17 cellular contexts compared by ENCODE assay signal in genomic region chr18:63440219-63440618, GRCh38. TPM values are rescaled to one million over a fixed set of nuclear protein-coding genes. Genes with fewer than 3 reads are reported as not detected.
DNase-seq lines count a peak whose midpoint lies in the region; ATAC-seq, FAIRE-seq and TF ChIP-seq lines count a peak whose summit lies in the region.
"Had no signal": no experiment of that assay in that cellular context is flagged by ENCODE, and none has a peak within 500 bp of the region (broad histone marks: within the 10 kb centered on the region; RNA-seq: fewer than 3 reads in every experiment).

No MANE protein-coding gene starts in this region.

- H3K9ac ChIP-seq in SK-N-SH (no peak overlapping the region), K562 (ENCODE audit: insufficient read depth in 1 of 2, low read depth in 2 of 2, low read length in 2 of 2) (no peak overlapping the region)

- H3K4me2 ChIP-seq in SK-N-SH (no peak overlapping the region), K562 (ENCODE audit: insufficient read depth, low read length) (no peak overlapping the region)

- H3K4me3 Mint-ChIP-seq in activated naive CD4-positive, alpha-beta T cell treated with anti-CD3 and anti-CD28 coated beads for 36 hours = no peak overlapping the region
- H3K4me3 Mint-ChIP-seq: natural killer cell had no signal

- H3K9me1 ChIP-seq in K562 (ENCODE audit: control insufficient read depth, insufficient read depth, low read length) = no peaks in the 10 kb centered on the region

- CTCF ChIA-PET in SK-N-SH (lab: Yijun Ruan, JAX) = interaction anchor here (0.7 to 6.7 kb wide), 10 partner anchors 99 to 1014 kb away, joined by 3 to 66 read pairs (median 6); no protein-coding TSS in a partner anchor
- CTCF ChIA-PET in K562 (lab: Yijun Ruan, JAX; ENCODE audit: low intra/inter-chr PET ratio) = interaction anchor here (1.4 to 1.5 kb wide), 2 partner anchors 98 to 117 kb away, joined by 4 to 15 read pairs; no protein-coding TSS in a partner anchor
- CTCF ChIA-PET in activated naive CD4-positive, alpha-beta T cell treated with anti-CD3 and anti-CD28 coated beads for 36 hours (lab: Charles Lee) = interaction anchor here (0.9 to 7.5 kb wide), 18 partner anchors 13 to 424 kb away, joined by 3 to 91 read pairs (median 6); partner anchors contain the start of gene VPS4B

- TF ChIP-seq CTCF in SK-N-SH (IDR thresholded peaks at IDR 0.05) = no peak
- TF ChIP-seq CTCF in K562 (IDR thresholded peaks at IDR 0.05 in 2 of 3, conservative IDR thresholded peaks at IDR 0.05 in 1 of 3; ENCODE audit: insufficient read depth in 2 of 3, low read depth in 1 of 3, low read length in 3 of 3) = no peak

- H3K4me1 ChIP-seq in SK-N-SH (ENCODE audit: control insufficient read depth in 1 of 2, insufficient read depth in 2 of 2, low read depth in 1 of 2, low read length in 1 of 2) = 0 out of 4 replicates have a peak, but pooled peaks cover 0 to 6% of the 10 kb centered on the region in 2 experiments
- H3K4me1 ChIP-seq in K562 (replicated peaks in 1 of 2; ENCODE audit: control insufficient read depth in 2 of 2, insufficient read depth in 2 of 2, low read length in 2 of 2) = no peaks in the 10 kb centered on the region
- no peaks in the 10 kb centered on the region for H3K4me1 ChIP-seq in right cardiac atrium (ENCODE audit: control insufficient read depth, insufficient read depth, low read length)

- no peak for TF ChIP-seq RAD21 in SK-N-SH (IDR thresholded peaks at IDR 0.05; ENCODE audit: low read length)
- TF ChIP-seq RAD21 in K562 (CRISPR knock-in tag; conservative IDR thresholded peaks at IDR 0.05 in 1 of 2, IDR thresholded peaks at IDR 0.05 in 1 of 2) = no peak

- 17% methylated on average over 1 of the region's 1 CpG for WGBS in SK-N-SH (ENCODE audit: low lambda C conversion rate)
- no CpG with 5 or more reads among the region's 1 CpG for WGBS in K562 (ENCODE audit: insufficient coverage, low coverage, missing lambda C conversion rate)
- 8% methylated on average over 1 of the region's 1 CpG for WGBS in right cardiac atrium

- no peaks in the 10 kb centered on the region for H3K36me3 ChIP-seq in SK-N-SH (replicated peaks in 1 of 2; ENCODE audit: control insufficient read depth in 1 of 2, insufficient read depth in 2 of 2, low read length in 1 of 2)
- no peaks in the 10 kb centered on the region for H3K36me3 ChIP-seq in K562 (ENCODE audit: control insufficient read depth, insufficient read depth, low read length)
- H3K36me3 ChIP-seq: tibial artery had no signal

- H3K9me3 ChIP-seq in SK-N-SH = no peaks in the 10 kb centered on the region
- no peaks in the 10 kb centered on the region for H3K9me3 ChIP-seq in K562 (replicated peaks; ENCODE audit: control insufficient read depth, insufficient read depth, low read depth, low read length)
- no peaks in the 10 kb centered on the region for H3K9me3 ChIP-seq in right cardiac atrium (ENCODE audit: control insufficient read depth, low read length)
- H3K9me3 ChIP-seq: tibial artery had no signal

- FAIRE-seq in K562 (lab: Jason Lieb, UNC) = no peak
- FAIRE-seq: H1, kidney, small intestine had no signal

- POLR2A ChIA-PET in SK-N-SH (lab: Yijun Ruan, JAX) (no interaction called here), K562 (lab: Yijun Ruan, JAX) (no interaction called here)

- H3K36me3 Mint-ChIP-seq in activated naive CD4-positive, alpha-beta T cell treated with anti-CD3 and anti-CD28 coated beads for 36 hours (ENCODE audit: low read depth) = no peaks in the 10 kb centered on the region
- H3K36me3 Mint-ChIP-seq: natural killer cell had no signal

- BruUV-seq in K562 (replicated peaks; lab: Mats Ljungman, UMichigan) = no TSS peak

- H2AFZ ChIP-seq in SK-N-SH (ENCODE audit: low read depth) (no peak overlapping the region), K562 (ENCODE audit: low read depth, low read length) (no peak overlapping the region)

- H3K4me1 Mint-ChIP-seq in activated naive CD4-positive, alpha-beta T cell treated with anti-CD3 and anti-CD28 coated beads for 36 hours (ENCODE audit: low read depth) = peaks cover 2% of the 10 kb centered on the region
- H3K4me1 Mint-ChIP-seq: natural killer cell had no signal

- DNase-seq in SK-N-SH (no peak), K562 (ENCODE audit: extremely low read depth in 1 of 4, low spot score in 3 of 4) (no peak), right cardiac atrium (peak in 2 of 3 donors; percentile 39 to 69), ecto neural progenitor cell (ENCODE audit: low spot score) (no peak), occipital lobe (lab: John Stamatoyannopoulos, UW) (no peak)
- DNase-seq in activated naive CD4-positive, alpha-beta T cell treated with anti-CD3 and anti-CD28 coated beads for 36 hours = no peak
- DNase-seq: foreskin melanocyte, kidney, natural killer cell, NCI-H345, small intestine had no signal

- TF ChIP-seq EP300 in SK-N-SH (IDR thresholded peaks at IDR 0.05; ENCODE audit: borderline replicate concordance in 1 of 2, low read depth in 1 of 2, low read length in 1 of 2) = no peak
- TF ChIP-seq EP300 in K562 (IDR thresholded peaks at IDR 0.05; ENCODE audit: low read length) = no peak

- in situ Hi-C loops in K562 (cut with MboI) = no loop called here

- ATAC-seq in SK-N-SH treated with all-trans-retinoic acid at 6 μM for 48 hours (peak; percentile 52), K562 (peak; percentile 39; the same call in 1 of the 3 replicates), right cardiac atrium (peak; percentile 22 to 47), GM21367 (IDR thresholded peaks at IDR 0.05; ENCODE audit: unreplicated experiment) (no peak)

- H3K9me2 ChIP-seq in SK-N-SH = no peaks in the 10 kb centered on the region

- no peaks in the 10 kb centered on the region for H3K27me3 ChIP-seq in SK-N-SH (ENCODE audit: insufficient read depth)
- H3K27me3 ChIP-seq in K562 (ENCODE audit: control insufficient read depth in 2 of 2, insufficient read depth in 2 of 2, low read length in 2 of 2) = peaks cover 0 to 4% of the 10 kb centered on the region in 2 experiments; a peak in 1 of 5 replicates
- no peaks in the 10 kb centered on the region for H3K27me3 ChIP-seq in right cardiac atrium (ENCODE audit: control insufficient read depth, insufficient read depth)
- H3K27me3 ChIP-seq: tibial artery had no signal

- H3K4me3 ChIP-seq in SK-N-SH (ENCODE audit: low read depth in 2 of 2, low read length in 1 of 2) (no peak overlapping the region), K562 (no peak overlapping the region), right cardiac atrium (ENCODE audit: low read length) (no peak overlapping the region)
- H3K4me3 ChIP-seq: coronary artery, tibial artery had no signal

- peaks cover 10% of the 10 kb centered on the region for H3F3A ChIP-seq in SK-N-SH (replicated peaks; ENCODE audit: insufficient read depth)

- no peaks in the 10 kb centered on the region for H3K79me2 ChIP-seq in SK-N-SH (ENCODE audit: insufficient read depth)
- H3K79me2 ChIP-seq in K562 (ENCODE audit: control insufficient read depth, insufficient read depth, low read length) = no peaks in the 10 kb centered on the region

- no peaks in the 10 kb centered on the region for H4K20me1 ChIP-seq in SK-N-SH (ENCODE audit: insufficient read depth)
- H4K20me1 ChIP-seq in K562 (replicated peaks; ENCODE audit: control insufficient read depth, insufficient read depth, low read length) = no peaks in the 10 kb centered on the region

- no peak for TF ChIP-seq POLR2A in K562 (conservative IDR thresholded peaks at IDR 0.05)

- H3K9me3 Mint-ChIP-seq in activated naive CD4-positive, alpha-beta T cell treated with anti-CD3 and anti-CD28 coated beads for 36 hours = no peaks in the 10 kb centered on the region
- H3K9me3 Mint-ChIP-seq: natural killer cell had no signal

- H3K27ac ChIP-seq in SK-N-SH (ENCODE audit: low read depth in 2 of 2, low read length in 1 of 2) = no peak overlapping the region
- no peak overlapping the region for H3K27ac ChIP-seq in K562 (ENCODE audit: extremely low read depth, low read depth, low read length)
- no peak overlapping the region for H3K27ac ChIP-seq in right cardiac atrium (ENCODE audit: low read length)
- H3K27ac ChIP-seq: coronary artery, tibial artery had no signal

- H3K27me3 Mint-ChIP-seq in activated naive CD4-positive, alpha-beta T cell treated with anti-CD3 and anti-CD28 coated beads for 36 hours (ENCODE audit: low read depth) = no peaks in the 10 kb centered on the region

- H3K27ac Mint-ChIP-seq in activated naive CD4-positive, alpha-beta T cell treated with anti-CD3 and anti-CD28 coated beads for 36 hours = no peak overlapping the region
- H3K27ac Mint-ChIP-seq: natural killer cell had no signal

- intact Hi-C loops in K562 (cut with micrococcal nuclease) = loop anchor here (2.0 kb wide), 1 partner anchor 309 kb away; no protein-coding TSS in a partner anchor
- intact Hi-C loops in right cardiac atrium (cut with DNase I) = loop anchor here in 3 of 4 donors (5.0 to 10.0 kb wide), 3 partner anchors 423 to 428 kb away; no protein-coding TSS in a partner anchor
- intact Hi-C loops in activated naive CD4-positive, alpha-beta T cell treated with anti-CD3 and anti-CD28 coated beads for 36 hours (cut with micrococcal nuclease) = no loop called here

RNA-seq across cellular contexts. Expression of gene VPS4B, which starts 17.9 kb away (rescaled TPM):
- 15.0 and 18.0 TPM in 2 replicates for polyA plus RNA-seq in SK-N-SH (2012; rRNA removed)
- 20.8 and 23.5 TPM in 2 replicates for polyA plus RNA-seq in SK-N-SH (2012; cell fraction: cytosol; rRNA removed)
- 8.2 and 13.0 TPM in 2 replicates for polyA plus RNA-seq in SK-N-SH (2012; cell fraction: nucleus; rRNA removed)
- total RNA-seq in K562 (2011; cell fraction: chromatin; rRNA removed; ENCODE audit: low replicate concordance) = 9.2 and 11.9 TPM in 2 replicates
- total RNA-seq in K562 (2011; cell fraction: nucleolus; rRNA removed) = 7.8 and 9.2 TPM in 2 replicates
- 6.7 and 12.4 TPM in 2 replicates for total RNA-seq in K562 (2011; cell fraction: nucleoplasm; rRNA removed)
- 7.3 and 8.6 TPM in 2 replicates for total RNA-seq in K562 (2014; rRNA removed)
- 12.7 and 13.8 TPM in 2 replicates for total RNA-seq in K562 (2014; rRNA removed; fragmentation: Illumina TruSeq; extraction: Trizol)
- 14.9 and 16.4 TPM in 2 replicates for total RNA-seq in K562 (2015; rRNA removed; fragmentation: Illumina TruSeq; extraction: Trizol)
- total RNA-seq in K562 (2021) = 14.3 and 14.7 TPM in 2 replicates
- polyA plus RNA-seq in K562 (2011; rRNA removed) = 7.2 and 8.0 TPM in 2 replicates
- polyA plus RNA-seq in K562 (2011; cell fraction: cytosol; rRNA removed) = 1.8 and 3.1 TPM in 2 replicates
- polyA plus RNA-seq in K562 (2011; cell fraction: nucleus; rRNA removed) = 2.7 TPM in 2 replicates
- 7.6 and 9.1 TPM in 2 replicates for polyA plus RNA-seq in K562 (2012)
- polyA plus RNA-seq in K562 (2014; fragmentation: Illumina TruSeq; extraction: Trizol) = 8.8 and 10.1 TPM in 2 replicates
- polyA plus RNA-seq in K562 (2014; fragmentation: Nextera tagmentation; extraction: Ambion mirVana) = 10 to 100 TPM; 10.4 to 10.8 TPM
- polyA plus RNA-seq in K562 (2014; rRNA removed) = 7.6 and 10.0 TPM in 2 replicates
- 7.6 and 7.7 TPM in 2 replicates for polyA minus RNA-seq in K562 (2011; rRNA and poly(A)+ RNA removed)
- 5.0 and 8.5 TPM in 2 replicates for polyA minus RNA-seq in K562 (2011; cell fraction: cytosol; rRNA and poly(A)+ RNA removed)
- 8.9 and 12.2 TPM in 2 replicates for polyA minus RNA-seq in K562 (2011; cell fraction: nucleus; rRNA and poly(A)+ RNA removed)
- 10 to 100 TPM; 21.4 to 28.8 (median 27.5) TPM for total RNA-seq in right cardiac atrium
- 8.0 TPM for polyA plus RNA-seq in right cardiac atrium
- total RNA-seq in activated naive CD4-positive, alpha-beta T cell treated with anti-CD3 and anti-CD28 coated beads for 36 hours = 10 to 100 TPM; 28.7 to 30.1 TPM
- total RNA-seq in occipital lobe = 41.0 TPM

RNA-seq across cellular contexts. Expression of gene SERPINB5, which starts 36.5 kb away (rescaled TPM):
- polyA plus RNA-seq in SK-N-SH (2012; rRNA removed) (not detected in 2 replicates), K562 (2011; rRNA removed) (0.03 TPM in 1 of 2 replicates, not detected in the other), K562 (2014; fragmentation: Illumina TruSeq; extraction: Trizol) (0.54 and 0.72 TPM in 2 replicates), K562 (2014; fragmentation: Nextera tagmentation; extraction: Ambion mirVana) (1 to 10 TPM in 1 of 2 experiments, under 1 TPM in 1; 0.83 to 1.0 TPM), K562 (2014; rRNA removed) (0.20 and 0.24 TPM in 2 replicates), right cardiac atrium (not detected)
- polyA plus RNA-seq in SK-N-SH (2012; cell fraction: cytosol; rRNA removed) = 0.01 TPM in 1 of 2 replicates, not detected in the other
- not detected in 2 replicates for polyA plus RNA-seq in SK-N-SH (2012; cell fraction: nucleus; rRNA removed)
- not detected in 2 replicates for total RNA-seq in K562 (2011; cell fraction: chromatin; rRNA removed; ENCODE audit: low replicate concordance)
- not detected in 2 replicates for total RNA-seq in K562 (2011; cell fraction: nucleolus; rRNA removed)
- not detected in 2 replicates for total RNA-seq in K562 (2011; cell fraction: nucleoplasm; rRNA removed)
- total RNA-seq in K562 (2014; rRNA removed) (0.05 and 0.08 TPM in 2 replicates), K562 (2014; rRNA removed; fragmentation: Illumina TruSeq; extraction: Trizol) (0.44 and 0.67 TPM in 2 replicates), K562 (2015; rRNA removed; fragmentation: Illumina TruSeq; extraction: Trizol) (0.30 and 0.33 TPM in 2 replicates), K562 (2021) (0.47 and 1.4 TPM in 2 replicates), right cardiac atrium (not detected), occipital lobe (not detected)
- 0.04 TPM in 1 of 2 replicates, not detected in the other for polyA plus RNA-seq in K562 (2011; cell fraction: cytosol; rRNA removed)
- polyA plus RNA-seq in K562 (2011; cell fraction: nucleus; rRNA removed) = not detected in 2 replicates
- polyA plus RNA-seq in K562 (2012) = 0.39 and 0.69 TPM in 2 replicates
- not detected in 2 replicates for polyA minus RNA-seq in K562 (2011; rRNA and poly(A)+ RNA removed)
- not detected in 2 replicates for polyA minus RNA-seq in K562 (2011; cell fraction: cytosol; rRNA and poly(A)+ RNA removed)
- not detected in 2 replicates for polyA minus RNA-seq in K562 (2011; cell fraction: nucleus; rRNA and poly(A)+ RNA removed)
- not detected for total RNA-seq in activated naive CD4-positive, alpha-beta T cell treated with anti-CD3 and anti-CD28 coated beads for 36 hours
- total RNA-seq: A172, H1, kidney, natural killer cell had no signal

Comparison
In these comparisons a context has a peak if more than half of its experiments do, and no peak if none do; other contexts are left out.
1. DNase-seq: peak in right cardiac atrium (2 of 3); none in SK-N-SH (single experiment), K562 (0 of 4), ecto neural progenitor cell (single experiment), activated naive CD4-positive, alpha-beta T cell treated with anti-CD3 and anti-CD28 coated beads for 36 hours (single experiment) and occipital lobe (single experiment).